22 cellular contexts compared by ENCODE assay signal in the genomic region with DNA sequence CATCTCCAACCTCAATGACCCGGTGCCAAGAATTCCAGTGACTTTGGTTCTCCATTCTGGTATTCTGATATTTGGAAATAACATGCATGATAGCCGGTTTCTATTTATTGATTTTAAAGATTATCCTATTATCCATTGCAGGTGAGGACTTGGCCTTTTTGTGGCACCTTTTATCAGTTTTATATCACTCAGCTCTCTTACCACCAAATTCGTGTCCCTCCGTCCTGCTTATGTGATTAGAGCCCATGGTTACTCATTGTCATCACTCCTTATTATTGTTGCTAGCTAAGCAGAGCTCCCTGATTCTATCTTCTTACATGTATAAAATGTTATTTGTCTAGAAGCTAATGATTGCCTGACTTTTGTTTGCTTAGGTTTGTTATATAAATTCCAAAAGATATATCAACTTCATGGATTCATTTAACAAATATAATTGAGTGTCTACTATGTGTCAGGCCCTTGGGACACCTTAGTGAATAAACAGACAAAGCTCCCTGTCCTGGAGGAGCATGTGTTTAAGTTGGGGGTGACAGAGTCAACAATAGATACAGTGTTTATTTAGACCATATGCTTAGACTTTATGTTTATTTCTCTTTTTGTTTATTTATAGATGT.
"Had no signal": no experiment of that assay in that cellular context is flagged by ENCODE, and none has a peak within 500 bp of the region (broad histone marks: within the 10 kb centered on the region; RNA-seq: fewer than 3 reads in every experiment).

No MANE protein-coding gene starts in this region.

- ATAC-seq: left lobe of liver; mucosa of descending colon; naive thymus-derived CD4-positive, alpha-beta T cell; right cardiac atrium; stimulated activated effector memory CD8-positive, alpha-beta T cell treated with anti-CD3 and anti-CD28 coated beads, Interleukin-12 subunit alpha, Interleukin-12 subunit beta, amount 100 ng/mL, for 72 hours had no signal

- H3K27ac ChIP-seq: prostate gland, sigmoid colon, stomach, thyroid gland, vagina had no signal

- H3K4me1 ChIP-seq: prostate gland, sigmoid colon, stomach, thyroid gland, vagina had no signal

- DNase-seq: dermis blood vessel endothelial cell; effector memory CD4-positive, alpha-beta T cell; hypothalamus; immature natural killer cell; islet precursor cell; mesenchymal stem cell; mucosa of descending colon; naive thymus-derived CD4-positive, alpha-beta T cell; nephron progenitor cell; nucleus accumbens; right cardiac atrium; sigmoid colon; stimulated activated CD4-positive, alpha-beta T cell treated with anti-CD3 and anti-CD28 coated beads, Interleukin-2, amount 100 ng/mL, for 24 hours; stimulated activated CD4-positive, alpha-beta T cell treated with anti-CD3 and anti-CD28 coated beads, Interleukin-4, amount 100 ng/mL, for 24 hours; stimulated activated naive CD4-positive, alpha-beta T cell treated with Interleukin-2 at 50 U/mL for 16 hours; stomach; thyroid gland; trophoblast cell had no signal

- H3K9me3 ChIP-seq: mucosa of descending colon, prostate gland, sigmoid colon, thyroid gland, vagina had no signal

- H3K27me3 ChIP-seq: sigmoid colon, stomach, thyroid gland, vagina had no signal

- H3K4me3 ChIP-seq: mucosa of descending colon, prostate gland, sigmoid colon, stomach, thyroid gland, vagina had no signal

- H3K36me3 ChIP-seq: prostate gland, sigmoid colon, stomach, thyroid gland, vagina had no signal
